ENCODE assay signal across 10 cellular contexts in genomic region chr12:41188058-41188840, GRCh38. TPM values are rescaled to one million over a fixed set of nuclear protein-coding genes. Genes with fewer than 3 reads are reported as not detected.
DNase-seq lines count a peak whose midpoint lies in the region; ATAC-seq and TF ChIP-seq lines count a peak whose summit lies in the region.
"Had no signal": no experiment of that assay in that cellular context is flagged by ENCODE, and none has a peak within 500 bp of the region (broad histone marks: within the 10 kb centered on the region; RNA-seq: fewer than 3 reads in every experiment).

Gene PDZRN4, plus strand, starts transcription at chr12:41188320.

- TF ChIP-seq CTCF in Calu3 (IDR thresholded peaks at IDR 0.05; ENCODE audit: unreplicated experiment) (no peak), right atrium auricular region (IDR thresholded peaks at IDR 0.05) (no peak)

- H3K27me3 Mint-ChIP-seq in Calu3 (ENCODE audit: unreplicated experiment), result peaks cover 15% of the 10 kb centered on the region

- intact Hi-C loops in Calu3 (cut with micrococcal nuclease; ENCODE audit: unreplicated experiment), result no loop called here
- intact Hi-C loops in posterior cingulate gyrus (cut with DNase I), result no loop called here

- H3K4me1 ChIP-seq in right atrium auricular region (peaks cover 0 to 16% of the 10 kb centered on the region in 2 donors), SJCRH30 (no peaks in the 10 kb centered on the region)

- no peak for DNase-seq in Calu3
- peak; percentile 80 for DNase-seq in NCI-H748 (lab: John Stamatoyannopoulos, UW; ENCODE audit: unreplicated experiment)
- DNase-seq in right atrium auricular region (ENCODE audit: low spot score), result peak; percentile 60
- peak in 6 of 10 donors; percentile 27 to 90 (median 64) for DNase-seq in posterior cingulate gyrus
- DNase-seq in SJCRH30, result no peak
- DNase-seq in superior temporal gyrus (ENCODE audit: extremely low spot score), result no peak

- no TSS peak for BruUV-seq in Calu3 (replicated peaks; lab: Mats Ljungman, UMichigan)

- H3K4me3 Mint-ChIP-seq in Calu3 (ENCODE audit: low read depth, unreplicated experiment), result peak within 1 kb of the TSS; percentile 68

- peaks cover 0 to 4% of the 10 kb centered on the region in 2 donors for H3K27me3 ChIP-seq in right atrium auricular region
- no peaks in the 10 kb centered on the region for H3K27me3 ChIP-seq in SJCRH30

- H3K27ac Mint-ChIP-seq in Calu3 (ENCODE audit: unreplicated experiment), result no peak within 1 kb of the TSS

- H3K9me3 ChIP-seq in right atrium auricular region (no peaks in the 10 kb centered on the region), SJCRH30 (replicated peaks) (no peaks in the 10 kb centered on the region)

- H3K36me3 ChIP-seq in right atrium auricular region (no peaks in the 10 kb centered on the region), SJCRH30 (no peaks in the 10 kb centered on the region)

- ATAC-seq in esophagus mucosa (no peak), HG02678 (IDR thresholded peaks at IDR 0.05; ENCODE audit: unreplicated experiment) (no peak)

- peak within 1 kb of the TSS; percentile 24 to 47 for H3K4me3 ChIP-seq in right atrium auricular region
- no peak within 1 kb of the TSS for H3K4me3 ChIP-seq in SJCRH30

- H3K9me3 Mint-ChIP-seq in Calu3 (ENCODE audit: low read depth, unreplicated experiment), result no peaks in the 10 kb centered on the region

- H3K4me1 Mint-ChIP-seq in Calu3 (ENCODE audit: low read depth, unreplicated experiment), result peaks cover 12% of the 10 kb centered on the region

- no peaks in the 10 kb centered on the region for H3K36me3 Mint-ChIP-seq in Calu3 (ENCODE audit: insufficient read depth, unreplicated experiment)

- CTCF ChIA-PET in Calu3 (lab: Charles Lee), result no interaction called here

- peak within 1 kb of the TSS in 1 of 2 donors; percentile 46 for H3K27ac ChIP-seq in right atrium auricular region
- H3K27ac ChIP-seq in SJCRH30, result no peak within 1 kb of the TSS
- H3K27ac ChIP-seq: HL-60 had no signal

RNA-seq across cellular contexts. Expression of gene PDZRN4, which starts in this region (rescaled TPM):
- total RNA-seq in Calu3 (2022), result not detected in 2 replicates
- 1 to 10 TPM in 1 of 2 donors, under 1 TPM in 1; 0.89 to 1.6 TPM for total RNA-seq in right atrium auricular region
- total RNA-seq in esophagus mucosa, result 0.24 TPM
- not detected in 2 replicates for total RNA-seq in SJCRH30 (2014; rRNA removed; shearing (Covaris generic))
- total RNA-seq: T-helper 1 cell treated with Interleukin-12 subunit alpha and Interleukin-12 subunit beta and Interleukin-4 antibody, amounts not matched to agents 30 ng/mL and 1 ng/mL, for 36 hours had no signal

Comparison
In these comparisons a context has a peak if more than half of its experiments do, and no peak if none do; other contexts are left out.
1. DNase-seq: peak in NCI-H748 (single experiment), right atrium auricular region (single experiment) and posterior cingulate gyrus (6 of 10); none in Calu3 (single experiment), SJCRH30 (0 of 2) and superior temporal gyrus (single experiment).